Comparison of ENCODE assay signal across 10 cellular contexts in genomic region chr1:53399370-53400133, GRCh38. TPM values are rescaled to one million over a fixed set of nuclear protein-coding genes. Genes with fewer than 3 reads are reported as not detected.
DNase-seq lines count a peak whose midpoint lies in the region; ATAC-seq and TF ChIP-seq lines count a peak whose summit lies in the region.
"Not testable (repeated sequence)": the region's sequence is repeated elsewhere in the genome, so short reads cannot be mapped to it uniquely, and the experiment has no call there.
"Had no signal": no experiment of that assay in that cellular context is flagged by ENCODE, and none has a peak within 500 bp of the region (broad histone marks: within the 10 kb centered on the region; RNA-seq: fewer than 3 reads in every experiment).

No MANE protein-coding gene starts in this region.

- ATAC-seq in T-helper 17 cell, left lobe of liver: not testable (repeated sequence)

- H3K4me3 Mint-ChIP-seq in T-helper 17 cell; osteocyte (ENCODE audit: unreplicated experiment): not testable (repeated sequence)

- TF ChIP-seq EP300 in sigmoid colon (IDR thresholded peaks at IDR 0.05) = not testable (repeated sequence)

- whole genome bisulfite sequencing in sigmoid colon, 2 donors = 91 to 92% methylated on average over 15 of the region's 15 CpGs

- H3K36me3 ChIP-seq in sigmoid colon = not testable (repeated sequence)

- DNase-seq in T-helper 17 cell = not testable (repeated sequence)
- DNase-seq in amniotic epithelial cell (ENCODE audit: low read depth) = peak; percentile 35
- DNase-seq in cardiac septum (ENCODE audit: low spot score) = peak; percentile 39
- DNase-seq in left lobe of liver (ENCODE audit: low spot score) = peak; percentile 6
- DNase-seq in osteocyte (ENCODE audit: extremely low spot score, unreplicated experiment) = peak; percentile 34
- peak; percentile 29 for DNase-seq in sigmoid colon

- H3K27ac ChIP-seq in sigmoid colon = not testable (repeated sequence)

- not testable (repeated sequence) for H3K4me3 ChIP-seq in sigmoid colon

- not testable (repeated sequence) for H3K36me3 Mint-ChIP-seq in T-helper 17 cell (ENCODE audit: low read depth); osteocyte (ENCODE audit: unreplicated experiment)

- peaks cover 35% of the 10 kb centered on the region for H3K27me3 Mint-ChIP-seq in T-helper 17 cell
- peaks cover 32% of the 10 kb centered on the region for H3K27me3 Mint-ChIP-seq in osteocyte (ENCODE audit: unreplicated experiment)

- not testable (repeated sequence) for H3K4me1 Mint-ChIP-seq in T-helper 17 cell; osteocyte (ENCODE audit: unreplicated experiment)

- peak overlapping the region; percentile 37 for H3K27ac Mint-ChIP-seq in T-helper 17 cell
- H3K27ac Mint-ChIP-seq in osteocyte (ENCODE audit: unreplicated experiment) = not testable (repeated sequence)

- intact Hi-C loops in cardiac septum (cut with DNase I); sigmoid colon (cut with DNase I): not testable (repeated sequence)

- not testable (repeated sequence) for H3K9me3 Mint-ChIP-seq in osteocyte (ENCODE audit: unreplicated experiment)

- H3K9me3 ChIP-seq in T-helper 17 cell (ENCODE audit: control insufficient read depth, low read length, poor library complexity, severe bottlenecking); sigmoid colon: not testable (repeated sequence)

- not testable (repeated sequence) for TF ChIP-seq CTCF in osteocyte (IDR thresholded peaks at IDR 0.05); sigmoid colon (IDR thresholded peaks at IDR 0.05)

- not testable (repeated sequence) for H3K4me1 ChIP-seq in sigmoid colon

- H3K27me3 ChIP-seq in sigmoid colon = not testable (repeated sequence)

- TF ChIP-seq POLR2A in sigmoid colon (IDR thresholded peaks at IDR 0.05) = not testable (repeated sequence)

RNA-seq across cellular contexts. Expression of gene DMRTB1, which starts 59.6 kb away (rescaled TPM):
- total RNA-seq in T-helper 17 cell (not detected), cardiac septum (not detected), left lobe of liver (not detected), osteocyte (not detected in 2 replicates), sigmoid colon (not detected)
- not detected for polyA plus RNA-seq in sigmoid colon
- total RNA-seq: CD4-positive, CD25-positive, alpha-beta regulatory T cell; CD8-positive, alpha-beta memory T cell; G401; HT-29 had no signal
- polyA plus RNA-seq: CD4-positive, CD25-positive, alpha-beta regulatory T cell; CD8-positive, alpha-beta memory T cell had no signal
